8 cellular contexts compared by ENCODE assay signal in genomic region chr6:79630883-79631799, GRCh38. TPM values are rescaled to one million over a fixed set of nuclear protein-coding genes. Genes with fewer than 3 reads are reported as not detected.
DNase-seq lines count a peak whose midpoint lies in the region; ATAC-seq and TF ChIP-seq lines count a peak whose summit lies in the region.

Gene SH3BGRL2, plus strand, starts transcription at chr6:79631329. Its CDS starts 133 bp downstream, at chr6:79631462.

- peaks cover 0 to 30% (median 3%) of the 10 kb centered on the region in 3 donors for H3K4me1 ChIP-seq in gastroesophageal sphincter
- H3K4me1 ChIP-seq in thoracic aorta (ENCODE audit: control insufficient read depth in 1 of 2, low read depth in 2 of 2) = peaks cover 5 to 9% of the 10 kb centered on the region in 2 donors

- no peak for TF ChIP-seq EP300 in gastroesophageal sphincter (IDR thresholded peaks at IDR 0.05)

- H3K4me1 Mint-ChIP-seq in naive thymus-derived CD8-positive, alpha-beta T cell = peaks cover 5 to 17% (median 11%) of the 10 kb centered on the region in 4 donors

- no peaks in the 10 kb centered on the region for H3K27me3 ChIP-seq in gastroesophageal sphincter
- no peaks in the 10 kb centered on the region for H3K27me3 ChIP-seq in thoracic aorta (replicated peaks; ENCODE audit: insufficient read depth)

- peak within 1 kb of the TSS; percentile 78 to 92 (median 86) for H3K4me3 Mint-ChIP-seq in naive thymus-derived CD8-positive, alpha-beta T cell

- H3K36me3 ChIP-seq in gastroesophageal sphincter (no peaks in the 10 kb centered on the region), thoracic aorta (no peaks in the 10 kb centered on the region)

- WGBS in gastroesophageal sphincter (ENCODE audit: low coverage in 1 of 2), 2 donors = 1 to 4% methylated on average over 10 to 19 of the region's 77 CpGs

- peak; percentile 79 for DNase-seq in 8988T
- peak; percentile 87 for DNase-seq in NCI-H774 (lab: John Stamatoyannopoulos, UW)
- peak in 1 of 2 donors; percentile 25 for DNase-seq in activated naive CD4-positive, alpha-beta T cell treated with anti-CD3 and anti-CD28 coated beads, Interleukin-2, amount 50 U/mL, for 72 hours (ENCODE audit: low spot score in 2 of 2)
- peak in 7 of 10 donors; percentile 2 to 65 (median 21) for DNase-seq in naive thymus-derived CD8-positive, alpha-beta T cell
- DNase-seq in thoracic aorta (ENCODE audit: low spot score) = no peak

- peak within 1 kb of the TSS in 3 of 4 donors; percentile 75 to 84 (median 84) for H3K27ac ChIP-seq in gastroesophageal sphincter
- H3K27ac ChIP-seq in thoracic aorta = no peak within 1 kb of the TSS

- peaks cover 0 to 6% of the 10 kb centered on the region in 2 donors for H3K36me3 Mint-ChIP-seq in activated naive CD4-positive, alpha-beta T cell treated with anti-CD3 and anti-CD28 coated beads, Interleukin-2, amount 50 U/mL, for 72 hours
- H3K36me3 Mint-ChIP-seq in naive thymus-derived CD8-positive, alpha-beta T cell = no peaks in the 10 kb centered on the region

- no peaks in the 10 kb centered on the region for H3K9me3 Mint-ChIP-seq in activated naive CD4-positive, alpha-beta T cell treated with anti-CD3 and anti-CD28 coated beads, Interleukin-2, amount 50 U/mL, for 72 hours
- H3K9me3 Mint-ChIP-seq in naive thymus-derived CD8-positive, alpha-beta T cell = no peaks in the 10 kb centered on the region

- H3K27me3 Mint-ChIP-seq in naive thymus-derived CD8-positive, alpha-beta T cell = peaks cover 21 to 51% (median 34%) of the 10 kb centered on the region in 5 donors

- H3K4me3 ChIP-seq in gastroesophageal sphincter (peak within 1 kb of the TSS; percentile 66 to 78), thoracic aorta (peak within 1 kb of the TSS; percentile 83)

- ATAC-seq in GM18502 (IDR thresholded peaks at IDR 0.05; ENCODE audit: poor library complexity, unreplicated experiment) = peak; percentile 80
- ATAC-seq in HG03280 (IDR thresholded peaks at IDR 0.05; ENCODE audit: unreplicated experiment) = peak; percentile 62
- peak; percentile 36 to 89 for ATAC-seq in activated naive CD4-positive, alpha-beta T cell treated with anti-CD3 and anti-CD28 coated beads, Interleukin-2, amount 50 U/mL, for 72 hours
- peak; percentile 90 for ATAC-seq in gastroesophageal sphincter
- ATAC-seq in naive thymus-derived CD8-positive, alpha-beta T cell = peak; percentile 61 to 80
- peak; percentile 51 for ATAC-seq in thoracic aorta (ENCODE audit: insufficient number of reproducible peaks, low FRiP score, low read depth)

- TF ChIP-seq CTCF in gastroesophageal sphincter (IDR thresholded peaks at IDR 0.05) = no peak
- TF ChIP-seq CTCF in thoracic aorta (IDR thresholded peaks at IDR 0.05) = no peak

- H3K27ac Mint-ChIP-seq in activated naive CD4-positive, alpha-beta T cell treated with anti-CD3 and anti-CD28 coated beads, Interleukin-2, amount 50 U/mL, for 72 hours = no peak within 1 kb of the TSS
- peak within 1 kb of the TSS in 5 of 10 donors; percentile 49 to 84 (median 72) for H3K27ac Mint-ChIP-seq in naive thymus-derived CD8-positive, alpha-beta T cell

- H3K9me3 ChIP-seq in gastroesophageal sphincter (no peaks in the 10 kb centered on the region), thoracic aorta (no peaks in the 10 kb centered on the region)

- POLR2A ChIA-PET in naive thymus-derived CD8-positive, alpha-beta T cell (lab: Charles Lee) = interaction anchor here (1.2 to 1.8 kb wide), 2 partner anchors 9 kb away, joined by 4 to 7 read pairs; no protein-coding TSS in a partner anchor

- peak; percentile 24 to 41 for TF ChIP-seq POLR2A in gastroesophageal sphincter (IDR thresholded peaks at IDR 0.05)

RNA-seq across cellular contexts. Expression of gene SH3BGRL2, which starts in this region (rescaled TPM):
- under 1 TPM; 0.32 to 0.64 TPM for total RNA-seq in activated naive CD4-positive, alpha-beta T cell treated with anti-CD3 and anti-CD28 coated beads, Interleukin-2, amount 50 U/mL, for 72 hours
- total RNA-seq in gastroesophageal sphincter = 10 to 100 TPM; 24.4 to 52.3 (median 33.2) TPM
- total RNA-seq in naive thymus-derived CD8-positive, alpha-beta T cell = 10 to 100 TPM; 21.3 to 23.4 TPM
- polyA plus RNA-seq in naive thymus-derived CD8-positive, alpha-beta T cell = 1 to 10 TPM; 1.3 to 3.7 (median 2.6) TPM
- 10 to 100 TPM; 24.1 to 29.1 TPM for total RNA-seq in thoracic aorta

Comparison
In these comparisons a context has a peak if more than half of its experiments do, and no peak if none do; other contexts are left out.
1. RNA of gene SH3BGRL2 (total RNA-seq): 24.4 to 52.3 TPM in gastroesophageal sphincter, 24.1 to 29.1 TPM in thoracic aorta and 21.3 to 23.4 TPM in naive thymus-derived CD8-positive, alpha-beta T cell; 0.32 to 0.64 TPM in activated naive CD4-positive, alpha-beta T cell treated with anti-CD3 and anti-CD28 coated beads, Interleukin-2, amount 50 U/mL, for 72 hours; every median in the first group is over 10 times any median in the second.
2. Peak in ATAC-seq in activated naive CD4-positive, alpha-beta T cell treated with anti-CD3 and anti-CD28 coated beads, Interleukin-2, amount 50 U/mL, for 72 hours; RNA of the gene not detected or under 1 TPM.
3. H3K27ac ChIP-seq: peak in gastroesophageal sphincter (3 of 4); none in thoracic aorta (0 of 2).
4. Peak in every context shown above with its lines, with median percentiles within 50 percentile points of each other: ATAC-seq.